In genomic region chr5:157300564-157300963, GRCh38 we compare ENCODE assay signal across 21 cellular contexts. TPM values are rescaled to one million over a fixed set of nuclear protein-coding genes. Genes with fewer than 3 reads are reported as not detected.
A peak's percentile ranks its signal among the peaks of the same experiment; 100 is the strongest.
DNase-seq lines count a peak whose midpoint lies in the region; ATAC-seq and TF ChIP-seq lines count a peak whose summit lies in the region.
"Had no signal": no experiment of that assay in that cellular context is flagged by ENCODE, and none has a peak within 500 bp of the region (broad histone marks: within the 10 kb centered on the region; RNA-seq: fewer than 3 reads in every experiment).

No MANE protein-coding gene starts in this region.

- H3K36me3 Mint-ChIP-seq in activated CD8-positive, alpha-beta memory T cell treated with anti-CD3 and anti-CD28 coated beads, Interleukin-2, amount 10 ng/mL, durations not matched to agents 7 days and 5 days, result peaks cover 73% of the 10 kb centered on the region
- peaks cover 93% of the 10 kb centered on the region for H3K36me3 Mint-ChIP-seq in activated B cell treated with CpG ODN at 0.5 μM for 24 hours (ENCODE audit: low read depth)

- TF ChIP-seq RAD21 in liver (IDR thresholded peaks at IDR 0.05), result peak; percentile 45 to 66

- CTCF ChIA-PET in activated CD8-positive, alpha-beta memory T cell treated with anti-CD3 and anti-CD28 coated beads, Interleukin-2, amount 10 ng/mL, durations not matched to agents 7 days and 5 days (lab: Charles Lee), result interaction anchor here (0.7 to 1.6 kb wide), 3 partner anchors 12 to 28 kb away, joined by 3 to 4 read pairs (median 3); no protein-coding TSS in a partner anchor
- CTCF ChIA-PET in activated B cell treated with CpG ODN at 0.5 μM for 24 hours (lab: Charles Lee), result interaction anchor here (1.9 kb wide), 1 partner anchor 47 kb away, joined by 6 read pairs; no protein-coding TSS in a partner anchor

- no peaks in the 10 kb centered on the region for H3K36me3 ChIP-seq in liver (ENCODE audit: control insufficient read depth in 4 of 4, insufficient read depth in 3 of 4, low read depth in 1 of 4, low read length in 3 of 4)
- peaks cover 100% of the 10 kb centered on the region for H3K36me3 ChIP-seq in neutrophil

- intact Hi-C loops in activated B cell treated with CpG ODN at 0.5 μM for 24 hours (cut with micrococcal nuclease), result no loop called here

- peak; percentile 42 for DNase-seq in activated CD8-positive, alpha-beta memory T cell treated with anti-CD3 and anti-CD28 coated beads for 24 hours
- DNase-seq in activated CD8-positive, alpha-beta memory T cell treated with anti-CD3 and anti-CD28 coated beads, Interleukin-2, amount 10 ng/mL, durations not matched to agents 7 days and 5 days, result no peak
- no peak for DNase-seq in activated B cell treated with CpG ODN at 0.5 μM for 24 hours
- DNase-seq in GM20000 (ENCODE audit: low spot score), result no peak
- DNase-seq: DMS 273 treated with DMSO at 0.1 percent for 48 hours; GDM1; GM23248; KG1; NCI-H1417 treated with DMSO at 0.1 percent for 48 hours; NCI-H2029; NCI-H2171 treated with DMSO at 0.1 percent for 48 hours; NCI-H446 treated with DMSO at 0.1 percent for 48 hours; NK-92 treated with Interleukin-12 subunit alpha and Interleukin-12 subunit beta, amount 100 ng/mL, for 24 hours; SHP77 had no signal

- H3K9me3 ChIP-seq in liver (ENCODE audit: control insufficient read depth in 4 of 4, low read length in 3 of 4) (no peaks in the 10 kb centered on the region), neutrophil (no peaks in the 10 kb centered on the region)
- H3K9me3 ChIP-seq: BLaER1 had no signal

- peaks cover 31% of the 10 kb centered on the region for H3K4me1 Mint-ChIP-seq in activated CD8-positive, alpha-beta memory T cell treated with anti-CD3 and anti-CD28 coated beads, Interleukin-2, amount 10 ng/mL, durations not matched to agents 7 days and 5 days
- H3K4me1 Mint-ChIP-seq in activated B cell treated with CpG ODN at 0.5 μM for 24 hours, result peaks cover 4% of the 10 kb centered on the region

- H3K9ac ChIP-seq in liver (ENCODE audit: low read depth in 1 of 2, low read length in 2 of 2), result no peak overlapping the region
- H3K9ac ChIP-seq: BLaER1, GM23248 had no signal

- H3K27ac ChIP-seq in liver (ENCODE audit: low read depth in 1 of 2, low read length in 2 of 2) (peak overlapping the region; percentile 72 to 76), neutrophil (peak overlapping the region; percentile 37)
- H3K27ac ChIP-seq: BLaER1, GM23248 had no signal

- H3K27me3 Mint-ChIP-seq in activated CD8-positive, alpha-beta memory T cell treated with anti-CD3 and anti-CD28 coated beads, Interleukin-2, amount 10 ng/mL, durations not matched to agents 7 days and 5 days, result no peaks in the 10 kb centered on the region
- H3K27me3 Mint-ChIP-seq in activated B cell treated with CpG ODN at 0.5 μM for 24 hours, result no peaks in the 10 kb centered on the region

- no peak for TF ChIP-seq CTCF in activated B cell treated with CpG ODN at 0.5 μM for 24 hours (IDR thresholded peaks at IDR 0.05)
- TF ChIP-seq CTCF in liver (IDR thresholded peaks at IDR 0.05; ENCODE audit: low read depth, low read length, missing input control), result no peak
- no peak for TF ChIP-seq CTCF in neutrophil (IDR thresholded peaks at IDR 0.05)
- TF ChIP-seq CTCF in GM20000 (IDR thresholded peaks at IDR 0.05; ENCODE audit: extremely low read depth, missing control alignments), result no peak

- POLR2A ChIA-PET in activated B cell treated with CpG ODN at 0.5 μM for 24 hours (lab: Charles Lee), result interaction anchor here (1.8 kb wide), 1 partner anchor 48 kb away, joined by 4 read pairs; no protein-coding TSS in a partner anchor

- H3K4me1 ChIP-seq in liver (ENCODE audit: control insufficient read depth in 4 of 4, insufficient read depth in 4 of 4, low read length in 3 of 4) (peaks cover 2 to 17% (median 7%) of the 10 kb centered on the region in 4 donors), neutrophil (ENCODE audit: control insufficient read depth in 1 of 2, insufficient read depth in 1 of 2, low read depth in 1 of 2, low read length in 1 of 2) (peaks cover 0 to 18% of the 10 kb centered on the region in 2 experiments)

- no peaks in the 10 kb centered on the region for H3K9me3 Mint-ChIP-seq in activated CD8-positive, alpha-beta memory T cell treated with anti-CD3 and anti-CD28 coated beads, Interleukin-2, amount 10 ng/mL, durations not matched to agents 7 days and 5 days (ENCODE audit: low read depth)
- H3K9me3 Mint-ChIP-seq in activated B cell treated with CpG ODN at 0.5 μM for 24 hours, result no peaks in the 10 kb centered on the region

- H3K27me3 ChIP-seq in liver (ENCODE audit: control insufficient read depth in 4 of 4, insufficient read depth in 4 of 4, low read length in 3 of 4) (no peaks in the 10 kb centered on the region), neutrophil (no peaks in the 10 kb centered on the region)
- H3K27me3 ChIP-seq: BLaER1 had no signal

- H3K27ac Mint-ChIP-seq in activated CD8-positive, alpha-beta memory T cell treated with anti-CD3 and anti-CD28 coated beads, Interleukin-2, amount 10 ng/mL, durations not matched to agents 7 days and 5 days, result no peak overlapping the region
- peak overlapping the region; percentile 24 for H3K27ac Mint-ChIP-seq in activated B cell treated with CpG ODN at 0.5 μM for 24 hours

- no peak for ATAC-seq in activated CD8-positive, alpha-beta memory T cell treated with anti-CD3 and anti-CD28 coated beads, Interleukin-2, amount 10 ng/mL, durations not matched to agents 7 days and 5 days
- ATAC-seq in activated B cell treated with CpG ODN at 0.5 μM for 24 hours (ENCODE audit: low read depth), result no peak
- no peak for ATAC-seq in HG03045 (IDR thresholded peaks at IDR 0.05; ENCODE audit: unreplicated experiment)
- no peak for ATAC-seq in HG02852 (IDR thresholded peaks at IDR 0.05; ENCODE audit: unreplicated experiment)
- ATAC-seq: GM12878, HCT116 had no signal

- H3K4me3 Mint-ChIP-seq in activated CD8-positive, alpha-beta memory T cell treated with anti-CD3 and anti-CD28 coated beads, Interleukin-2, amount 10 ng/mL, durations not matched to agents 7 days and 5 days, result no peak overlapping the region
- H3K4me3 Mint-ChIP-seq in activated B cell treated with CpG ODN at 0.5 μM for 24 hours, result no peak overlapping the region

- WGBS in liver, result 34% methylated on average over 10 of the region's 10 CpGs

- H3K4me3 ChIP-seq in liver (ENCODE audit: low read depth in 1 of 3, low read length in 3 of 3), result no peak overlapping the region
- H3K4me3 ChIP-seq in neutrophil (ENCODE audit: low read depth in 1 of 2, low read length in 1 of 2), result no peak overlapping the region
- H3K4me3 ChIP-seq: BLaER1, GM12878, GM23248 had no signal

TF ChIP-seq in liver, 16 proteins besides CTCF, POLR2A, EP300 and RAD21 (continues in another document):
- TF ChIP-seq EGR1 (IDR thresholded peaks at IDR 0.05; ENCODE audit: low read depth in 2 of 2), result no peak
- TF ChIP-seq JUND (IDR thresholded peaks at IDR 0.05), result peak; percentile 82 to 90
- peak; percentile 95 for TF ChIP-seq MAX (IDR thresholded peaks at IDR 0.05)
- peak in 1 of 2 donors; percentile 52 for TF ChIP-seq GABPA (IDR thresholded peaks at IDR 0.05 in 1 of 2, conservative IDR thresholded peaks at IDR 0.05 in 1 of 2)
- TF ChIP-seq TAF1 (conservative IDR thresholded peaks at IDR 0.05), result no peak
- peak; percentile 76 for TF ChIP-seq FOXA2 (IDR thresholded peaks at IDR 0.05)
- peak; percentile 80 for TF ChIP-seq FOXA1 (IDR thresholded peaks at IDR 0.05)
- TF ChIP-seq HNF4G (IDR thresholded peaks at IDR 0.05), result peak; percentile 100
- TF ChIP-seq REST (IDR thresholded peaks at IDR 0.05), result peak; percentile 74
- TF ChIP-seq ATF3 (IDR thresholded peaks at IDR 0.05), result peak; percentile 82
- TF ChIP-seq NR2F2 (IDR thresholded peaks at IDR 0.05), result peak; percentile 93
- TF ChIP-seq YY1 (IDR thresholded peaks at IDR 0.05), result peak; percentile 73
- peak; percentile 99 for TF ChIP-seq SP1 (IDR thresholded peaks at IDR 0.05)
- TF ChIP-seq HNF4A (conservative IDR thresholded peaks at IDR 0.05), result peak; percentile 100
- TF ChIP-seq RXRA (IDR thresholded peaks at IDR 0.05), result peak; percentile 99 to 100

RNA-seq across cellular contexts. Expression of gene CYFIP2, which starts 34.6 kb away (rescaled TPM):
- total RNA-seq in activated CD8-positive, alpha-beta memory T cell treated with anti-CD3 and anti-CD28 coated beads, Interleukin-2, amount 10 ng/mL, durations not matched to agents 7 days and 5 days, result 100 to 1,000 TPM; 382 to 438 TPM
- 385 and 471 TPM in 2 replicates for total RNA-seq in activated B cell treated with CpG ODN at 0.5 μM for 24 hours
- 10 to 100 TPM; 12.6 to 34.1 TPM for total RNA-seq in liver
- polyA plus RNA-seq in liver, result 10 to 100 TPM; 22.3 to 38.9 TPM

Comparison
In these comparisons a context has a peak if more than half of its experiments do, and no peak if none do; other contexts are left out.
1. RNA of gene CYFIP2, which starts 34.6 kb away (total RNA-seq): 385 to 471 TPM in activated B cell treated with CpG ODN at 0.5 μM for 24 hours and 382 to 438 TPM in activated CD8-positive, alpha-beta memory T cell treated with anti-CD3 and anti-CD28 coated beads, Interleukin-2, amount 10 ng/mL, durations not matched to agents 7 days and 5 days; 12.6 to 34.1 TPM in liver; every median in the first group is over 10 times any median in the second.